Comparison of ENCODE assay signal across 1 cellular context in genomic region chr9:35161713-35162604, GRCh38.
TF ChIP-seq lines count a peak whose summit lies in the region.

Gene UNC13B (plus strand): TSS chr9:35162009. CDS start chr9:35162284, 275 bp downstream.

TF ChIP-seq in HepG2, 621 proteins besides CTCF, POLR2A, EP300 and RAD21 (continued from another document and continues in another):
- TF ChIP-seq RXRB (CRISPR knock-in tag; IDR thresholded peaks at IDR 0.05; ENCODE audit: borderline replicate concordance) (peak; percentile 21), SALL1 (CRISPR knock-in tag; IDR thresholded peaks at IDR 0.05) (peak; percentile 84), KLF9 (CRISPR knock-in tag; IDR thresholded peaks at IDR 0.05; ENCODE audit: low read depth) (no peak), ZSCAN29 (CRISPR knock-in tag; conservative IDR thresholded peaks at IDR 0.05) (no peak), TOE1 (CRISPR knock-in tag; IDR thresholded peaks at IDR 0.05) (no peak), ZNF563 (CRISPR knock-in tag; IDR thresholded peaks at IDR 0.05) (peak; percentile 70; the same call in 1 of the 2 replicates), HOXA7 (CRISPR knock-in tag; IDR thresholded peaks at IDR 0.05) (peak; percentile 76; the same call in 1 of the 2 replicates), XBP1 (CRISPR knock-in tag; IDR thresholded peaks at IDR 0.05) (no peak; the same call in 1 of the 2 replicates), ZNF775 (CRISPR knock-in tag; IDR thresholded peaks at IDR 0.05; ENCODE audit: borderline replicate concordance) (no peak), ZNF282 (IDR thresholded peaks at IDR 0.05; ENCODE audit: partially characterized antibody) (no peak), HOXD1 (CRISPR knock-in tag; IDR thresholded peaks at IDR 0.05) (peak; percentile 39; the same call in 1 of the 2 replicates), ZNF552 (CRISPR knock-in tag; IDR thresholded peaks at IDR 0.05; ENCODE audit: borderline replicate concordance) (peak; percentile 88; the same call in 1 of the 2 replicates), BCL6 (CRISPR knock-in tag; IDR thresholded peaks at IDR 0.05) (peak; percentile 42; the same call in 1 of the 2 replicates), ZNF124 (CRISPR knock-in tag; IDR thresholded peaks at IDR 0.05) (0 out of 2 replicates have a peak, but pooled peaks have one; percentile 24), ZNF275 (CRISPR knock-in tag; IDR thresholded peaks at IDR 0.05; ENCODE audit: borderline replicate concordance) (peak; percentile 63; the same call in 1 of the 2 replicates), KDM5B (CRISPR knock-in tag; IDR thresholded peaks at IDR 0.05; ENCODE audit: borderline replicate concordance) (0 out of 2 replicates have a peak, but pooled peaks have one; percentile 85), SOX5 (CRISPR knock-in tag; IDR thresholded peaks at IDR 0.05; ENCODE audit: borderline replicate concordance) (no peak; the same call in 1 of the 2 replicates), ZNF34 (CRISPR knock-in tag; IDR thresholded peaks at IDR 0.05; ENCODE audit: borderline replicate concordance) (no peak), HOXA9 (CRISPR knock-in tag; IDR thresholded peaks at IDR 0.05; ENCODE audit: borderline replicate concordance) (0 out of 2 replicates have a peak, but pooled peaks have one; percentile 52), HIVEP1 (CRISPR knock-in tag; IDR thresholded peaks at IDR 0.05) (peak; percentile 89), ZNF451 (CRISPR knock-in tag; IDR thresholded peaks at IDR 0.05) (peak; percentile 88), MED13 (CRISPR knock-in tag; IDR thresholded peaks at IDR 0.05) (0 out of 2 replicates have a peak, but pooled peaks have one; percentile 48), ZFY (CRISPR knock-in tag; IDR thresholded peaks at IDR 0.05) (peak; percentile 65), PHF8 (CRISPR knock-in tag; IDR thresholded peaks at IDR 0.05) (peak; percentile 95), NCOA5 (CRISPR knock-in tag; IDR thresholded peaks at IDR 0.05) (no peak), ZNF567 (CRISPR knock-in tag; IDR thresholded peaks at IDR 0.05; ENCODE audit: borderline replicate concordance) (peak; percentile 75; the same call in 1 of the 2 replicates), ZSCAN25 (CRISPR knock-in tag; IDR thresholded peaks at IDR 0.05) (peak; percentile 65; the same call in 1 of the 2 replicates), NRL (CRISPR knock-in tag; IDR thresholded peaks at IDR 0.05; ENCODE audit: borderline replicate concordance) (peak; percentile 74; the same call in 1 of the 2 replicates), MAZ (IDR thresholded peaks at IDR 0.05; ENCODE audit: borderline replicate concordance, low read depth, low read length) (peak; percentile 82), MAZ (CRISPR knock-in tag; IDR thresholded peaks at IDR 0.05; ENCODE audit: low read depth) (peak; percentile 69; the same call in 1 of the 2 replicates), ARNT (IDR thresholded peaks at IDR 0.05) (no peak), PAF1 (CRISPR knock-in tag; IDR thresholded peaks at IDR 0.05) (no peak), ZNF263 (CRISPR knock-in tag; IDR thresholded peaks at IDR 0.05) (0 out of 2 replicates have a peak, but pooled peaks have one; percentile 40), FOXK1 (CRISPR knock-in tag; IDR thresholded peaks at IDR 0.05; ENCODE audit: borderline replicate concordance, low read depth) (peak; percentile 65; the same call in 1 of the 2 replicates), FOXP4 (CRISPR knock-in tag; IDR thresholded peaks at IDR 0.05) (peak; percentile 56), MAX (IDR thresholded peaks at IDR 0.05) (peak; percentile 76), PITX1 (CRISPR knock-in tag; IDR thresholded peaks at IDR 0.05) (peak; percentile 76), ZSCAN30 (CRISPR knock-in tag; IDR thresholded peaks at IDR 0.05) (no peak; the same call in 1 of the 2 replicates)
- TF ChIP-seq, protein P1, sequence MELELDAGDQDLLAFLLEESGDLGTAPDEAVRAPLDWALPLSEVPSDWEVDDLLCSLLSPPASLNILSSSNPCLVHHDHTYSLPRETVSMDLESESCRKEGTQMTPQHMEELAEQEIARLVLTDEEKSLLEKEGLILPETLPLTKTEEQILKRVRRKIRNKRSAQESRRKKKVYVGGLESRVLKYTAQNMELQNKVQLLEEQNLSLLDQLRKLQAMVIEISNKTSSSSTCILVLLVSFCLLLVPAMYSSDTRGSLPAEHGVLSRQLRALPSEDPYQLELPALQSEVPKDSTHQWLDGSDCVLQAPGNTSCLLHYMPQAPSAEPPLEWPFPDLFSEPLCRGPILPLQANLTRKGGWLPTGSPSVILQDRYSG (CRISPR knock-in tag; IDR thresholded peaks at IDR 0.05) = 0 out of 2 replicates have a peak, but pooled peaks have one; percentile 61
- TF ChIP-seq, protein P2, sequence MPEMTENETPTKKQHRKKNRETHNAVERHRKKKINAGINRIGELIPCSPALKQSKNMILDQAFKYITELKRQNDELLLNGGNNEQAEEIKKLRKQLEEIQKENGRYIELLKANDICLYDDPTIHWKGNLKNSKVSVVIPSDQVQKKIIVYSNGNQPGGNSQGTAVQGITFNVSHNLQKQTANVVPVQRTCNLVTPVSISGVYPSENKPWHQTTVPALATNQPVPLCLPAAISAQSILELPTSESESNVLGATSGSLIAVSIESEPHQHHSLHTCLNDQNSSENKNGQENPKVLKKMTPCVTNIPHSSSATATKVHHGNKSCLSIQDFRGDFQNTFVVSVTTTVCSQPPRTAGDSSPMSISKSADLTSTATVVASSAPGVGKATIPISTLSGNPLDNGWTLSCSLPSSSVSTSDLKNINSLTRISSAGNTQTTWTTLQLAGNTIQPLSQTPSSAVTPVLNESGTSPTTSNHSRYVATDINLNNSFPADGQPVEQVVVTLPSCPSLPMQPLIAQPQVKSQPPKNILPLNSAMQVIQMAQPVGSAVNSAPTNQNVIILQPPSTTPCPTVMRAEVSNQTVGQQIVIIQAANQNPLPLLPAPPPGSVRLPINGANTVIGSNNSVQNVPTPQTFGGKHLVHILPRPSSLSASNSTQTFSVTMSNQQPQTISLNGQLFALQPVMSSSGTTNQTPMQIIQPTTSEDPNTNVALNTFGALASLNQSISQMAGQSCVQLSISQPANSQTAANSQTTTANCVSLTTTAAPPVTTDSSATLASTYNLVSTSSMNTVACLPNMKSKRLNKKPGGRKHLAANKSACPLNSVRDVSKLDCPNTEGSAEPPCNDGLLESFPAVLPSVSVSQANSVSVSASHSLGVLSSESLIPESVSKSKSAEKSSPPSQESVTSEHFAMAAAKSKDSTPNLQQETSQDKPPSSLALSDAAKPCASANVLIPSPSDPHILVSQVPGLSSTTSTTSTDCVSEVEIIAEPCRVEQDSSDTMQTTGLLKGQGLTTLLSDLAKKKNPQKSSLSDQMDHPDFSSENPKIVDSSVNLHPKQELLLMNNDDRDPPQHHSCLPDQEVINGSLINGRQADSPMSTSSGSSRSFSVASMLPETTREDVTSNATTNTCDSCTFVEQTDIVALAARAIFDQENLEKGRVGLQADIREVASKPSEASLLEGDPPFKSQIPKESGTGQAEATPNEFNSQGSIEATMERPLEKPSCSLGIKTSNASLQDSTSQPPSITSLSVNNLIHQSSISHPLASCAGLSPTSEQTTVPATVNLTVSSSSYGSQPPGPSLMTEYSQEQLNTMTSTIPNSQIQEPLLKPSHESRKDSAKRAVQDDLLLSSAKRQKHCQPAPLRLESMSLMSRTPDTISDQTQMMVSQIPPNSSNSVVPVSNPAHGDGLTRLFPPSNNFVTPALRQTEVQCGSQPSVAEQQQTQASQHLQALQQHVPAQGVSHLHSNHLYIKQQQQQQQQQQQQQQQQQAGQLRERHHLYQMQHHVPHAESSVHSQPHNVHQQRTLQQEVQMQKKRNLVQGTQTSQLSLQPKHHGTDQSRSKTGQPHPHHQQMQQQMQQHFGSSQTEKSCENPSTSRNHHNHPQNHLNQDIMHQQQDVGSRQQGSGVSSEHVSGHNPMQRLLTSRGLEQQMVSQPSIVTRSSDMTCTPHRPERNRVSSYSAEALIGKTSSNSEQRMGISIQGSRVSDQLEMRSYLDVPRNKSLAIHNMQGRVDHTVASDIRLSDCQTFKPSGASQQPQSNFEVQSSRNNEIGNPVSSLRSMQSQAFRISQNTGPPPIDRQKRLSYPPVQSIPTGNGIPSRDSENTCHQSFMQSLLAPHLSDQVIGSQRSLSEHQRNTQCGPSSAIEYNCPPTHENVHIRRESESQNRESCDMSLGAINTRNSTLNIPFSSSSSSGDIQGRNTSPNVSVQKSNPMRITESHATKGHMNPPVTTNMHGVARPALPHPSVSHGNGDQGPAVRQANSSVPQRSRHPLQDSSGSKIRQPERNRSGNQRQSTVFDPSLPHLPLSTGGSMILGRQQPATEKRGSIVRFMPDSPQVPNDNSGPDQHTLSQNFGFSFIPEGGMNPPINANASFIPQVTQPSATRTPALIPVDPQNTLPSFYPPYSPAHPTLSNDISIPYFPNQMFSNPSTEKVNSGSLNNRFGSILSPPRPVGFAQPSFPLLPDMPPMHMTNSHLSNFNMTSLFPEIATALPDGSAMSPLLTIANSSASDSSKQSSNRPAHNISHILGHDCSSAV (CRISPR knock-in tag; IDR thresholded peaks at IDR 0.05; ENCODE audit: borderline replicate concordance) = no peak
- TF ChIP-seq, protein P3, sequence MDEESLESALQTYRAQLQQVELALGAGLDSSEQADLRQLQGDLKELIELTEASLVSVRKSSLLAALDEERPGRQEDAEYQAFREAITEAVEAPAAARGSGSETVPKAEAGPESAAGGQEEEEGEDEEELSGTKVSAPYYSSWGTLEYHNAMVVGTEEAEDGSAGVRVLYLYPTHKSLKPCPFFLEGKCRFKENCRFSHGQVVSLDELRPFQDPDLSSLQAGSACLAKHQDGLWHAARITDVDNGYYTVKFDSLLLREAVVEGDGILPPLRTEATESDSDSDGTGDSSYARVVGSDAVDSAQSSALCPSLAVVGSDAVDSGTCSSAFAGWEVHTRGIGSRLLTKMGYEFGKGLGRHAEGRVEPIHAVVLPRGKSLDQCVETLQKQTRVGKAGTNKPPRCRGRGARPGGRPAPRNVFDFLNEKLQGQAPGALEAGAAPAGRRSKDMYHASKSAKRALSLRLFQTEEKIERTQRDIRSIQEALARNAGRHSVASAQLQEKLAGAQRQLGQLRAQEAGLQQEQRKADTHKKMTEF (CRISPR knock-in tag; IDR thresholded peaks at IDR 0.05) = peak; percentile 77; the same call in 1 of the 2 replicates
- TF ChIP-seq, protein P4, sequence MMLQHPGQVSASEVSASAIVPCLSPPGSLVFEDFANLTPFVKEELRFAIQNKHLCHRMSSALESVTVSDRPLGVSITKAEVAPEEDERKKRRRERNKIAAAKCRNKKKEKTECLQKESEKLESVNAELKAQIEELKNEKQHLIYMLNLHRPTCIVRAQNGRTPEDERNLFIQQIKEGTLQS (CRISPR knock-in tag; IDR thresholded peaks at IDR 0.05) = peak; percentile 26; the same call in 1 of the 2 replicates
- TF ChIP-seq, protein P5, sequence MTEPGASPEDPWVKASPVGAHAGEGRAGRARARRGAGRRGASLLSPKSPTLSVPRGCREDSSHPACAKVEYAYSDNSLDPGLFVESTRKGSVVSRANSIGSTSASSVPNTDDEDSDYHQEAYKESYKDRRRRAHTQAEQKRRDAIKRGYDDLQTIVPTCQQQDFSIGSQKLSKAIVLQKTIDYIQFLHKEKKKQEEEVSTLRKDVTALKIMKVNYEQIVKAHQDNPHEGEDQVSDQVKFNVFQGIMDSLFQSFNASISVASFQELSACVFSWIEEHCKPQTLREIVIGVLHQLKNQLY (CRISPR knock-in tag; IDR thresholded peaks at IDR 0.05) = peak; percentile 8; the same call in 1 of the 2 replicates
- TF ChIP-seq, protein P6, sequence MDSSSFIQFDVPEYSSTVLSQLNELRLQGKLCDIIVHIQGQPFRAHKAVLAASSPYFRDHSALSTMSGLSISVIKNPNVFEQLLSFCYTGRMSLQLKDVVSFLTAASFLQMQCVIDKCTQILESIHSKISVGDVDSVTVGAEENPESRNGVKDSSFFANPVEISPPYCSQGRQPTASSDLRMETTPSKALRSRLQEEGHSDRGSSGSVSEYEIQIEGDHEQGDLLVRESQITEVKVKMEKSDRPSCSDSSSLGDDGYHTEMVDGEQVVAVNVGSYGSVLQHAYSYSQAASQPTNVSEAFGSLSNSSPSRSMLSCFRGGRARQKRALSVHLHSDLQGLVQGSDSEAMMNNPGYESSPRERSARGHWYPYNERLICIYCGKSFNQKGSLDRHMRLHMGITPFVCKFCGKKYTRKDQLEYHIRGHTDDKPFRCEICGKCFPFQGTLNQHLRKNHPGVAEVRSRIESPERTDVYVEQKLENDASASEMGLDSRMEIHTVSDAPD (CRISPR knock-in tag; IDR thresholded peaks at IDR 0.05) = no peak
- TF ChIP-seq, protein P7, sequence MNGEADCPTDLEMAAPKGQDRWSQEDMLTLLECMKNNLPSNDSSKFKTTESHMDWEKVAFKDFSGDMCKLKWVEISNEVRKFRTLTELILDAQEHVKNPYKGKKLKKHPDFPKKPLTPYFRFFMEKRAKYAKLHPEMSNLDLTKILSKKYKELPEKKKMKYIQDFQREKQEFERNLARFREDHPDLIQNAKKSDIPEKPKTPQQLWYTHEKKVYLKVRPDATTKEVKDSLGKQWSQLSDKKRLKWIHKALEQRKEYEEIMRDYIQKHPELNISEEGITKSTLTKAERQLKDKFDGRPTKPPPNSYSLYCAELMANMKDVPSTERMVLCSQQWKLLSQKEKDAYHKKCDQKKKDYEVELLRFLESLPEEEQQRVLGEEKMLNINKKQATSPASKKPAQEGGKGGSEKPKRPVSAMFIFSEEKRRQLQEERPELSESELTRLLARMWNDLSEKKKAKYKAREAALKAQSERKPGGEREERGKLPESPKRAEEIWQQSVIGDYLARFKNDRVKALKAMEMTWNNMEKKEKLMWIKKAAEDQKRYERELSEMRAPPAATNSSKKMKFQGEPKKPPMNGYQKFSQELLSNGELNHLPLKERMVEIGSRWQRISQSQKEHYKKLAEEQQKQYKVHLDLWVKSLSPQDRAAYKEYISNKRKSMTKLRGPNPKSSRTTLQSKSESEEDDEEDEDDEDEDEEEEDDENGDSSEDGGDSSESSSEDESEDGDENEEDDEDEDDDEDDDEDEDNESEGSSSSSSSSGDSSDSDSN (CRISPR knock-in tag; IDR thresholded peaks at IDR 0.05) = peak; percentile 99
